Comparison of ENCODE assay signal across 30 cellular contexts in the genomic region with DNA sequence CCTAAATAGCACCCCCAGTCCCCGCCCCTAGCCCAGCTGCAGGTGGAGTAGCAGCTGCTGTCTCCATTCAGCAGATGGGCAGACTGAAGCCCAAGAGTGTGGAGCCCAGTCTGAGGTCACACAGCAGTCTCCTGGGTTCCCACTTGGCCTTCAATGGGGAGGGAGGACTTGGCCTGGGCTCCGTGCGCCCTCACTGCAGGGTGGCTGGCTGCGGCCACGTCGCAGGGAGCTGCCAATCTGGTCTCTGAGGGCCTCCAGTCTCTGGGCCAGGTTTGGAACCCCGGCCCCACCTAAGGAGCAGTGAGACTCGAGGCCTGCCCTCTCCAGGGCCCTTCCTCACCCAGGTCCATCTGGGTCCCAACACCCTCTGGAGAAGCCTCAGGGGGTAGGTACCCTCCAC. TPM values are rescaled to one million over a fixed set of nuclear protein-coding genes. Genes with fewer than 3 reads are reported as not detected.
DNase-seq lines count a peak whose midpoint lies in the region; ATAC-seq, FAIRE-seq and TF ChIP-seq lines count a peak whose summit lies in the region.
"Had no signal": no experiment of that assay in that cellular context is flagged by ENCODE, and none has a peak within 500 bp of the region (broad histone marks: within the 10 kb centered on the region; RNA-seq: fewer than 3 reads in every experiment).

No MANE protein-coding gene starts in this region.

- no peak overlapping the region for H3K4me2 ChIP-seq in osteoblast (ENCODE audit: insufficient read depth, low read length)
- H3K4me2 ChIP-seq: PC-9 had no signal

- H4K20me1 ChIP-seq in osteoblast (ENCODE audit: insufficient read depth, low read length): no peaks in the 10 kb centered on the region

- no peak for ATAC-seq in SK-N-SH treated with all-trans-retinoic acid at 6 μM for 48 hours

- no peaks in the 10 kb centered on the region for H3K36me3 ChIP-seq in osteoblast (ENCODE audit: insufficient read depth, low read length)
- H3K36me3 ChIP-seq: MG63 had no signal

- no peak overlapping the region for H3K27ac ChIP-seq in osteoblast (ENCODE audit: low read depth, low read length)
- H3K27ac ChIP-seq: PC-9 had no signal

- H3K9me3 ChIP-seq in osteoblast (ENCODE audit: low read depth, low read length): no peaks in the 10 kb centered on the region
- H3K9me3 ChIP-seq: BLaER1 treated with 17β-estradiol and CSF1 and Interleukin-3, amounts not matched to agents 10 nM and 100 nM; MG63 had no signal

- no peak for TF ChIP-seq CTCF in osteoblast (IDR thresholded peaks at IDR 0.05; ENCODE audit: extremely low read depth, low read depth, low read length)
- no peak for TF ChIP-seq CTCF in foreskin fibroblast (IDR thresholded peaks at IDR 0.05; ENCODE audit: low read depth, low read length)

- H3K4me3 ChIP-seq in osteoblast (ENCODE audit: insufficient read depth, low read length): no peak overlapping the region
- no peak overlapping the region for H3K4me3 ChIP-seq in foreskin fibroblast (ENCODE audit: low read depth in 1 of 2, low read length in 2 of 2)
- H3K4me3 ChIP-seq: BLaER1 treated with 17β-estradiol and CSF1 and Interleukin-3, amounts not matched to agents 10 nM and 100 nM; MG63; PC-9 had no signal

- no peak for FAIRE-seq in HTR-8/SVneo (lab: Jason Lieb, UNC)
- FAIRE-seq: GM12891 had no signal

- H3K27me3 ChIP-seq in osteoblast (ENCODE audit: insufficient read depth, low read length): peaks cover 17% of the 10 kb centered on the region
- H3K27me3 ChIP-seq: MG63 had no signal

- H2AFZ ChIP-seq in osteoblast (ENCODE audit: low read length): no peak overlapping the region
- H2AFZ ChIP-seq: PC-9 had no signal

- no peaks in the 10 kb centered on the region for H3K4me1 ChIP-seq in osteoblast (ENCODE audit: insufficient read depth, low read length)

- DNase-seq in activated CD8-positive, alpha-beta memory T cell treated with anti-CD3 and anti-CD28 coated beads, Interleukin-2, amount 50 U/mL, for 48 hours: peak; percentile 40
- DNase-seq in activated CD8-positive, alpha-beta memory T cell treated with anti-CD3 and anti-CD28 coated beads, Interleukin-2, amount 50 U/mL, for 4 hours: no peak
- DNase-seq in islet precursor cell (peak; percentile 46), osteoblast (ENCODE audit: insufficient read length, low spot score, missing footprints) (peak; percentile 31), occipital lobe (lab: John Stamatoyannopoulos, UW) (no peak), HTR-8/SVneo (ENCODE audit: insufficient read length, low spot score) (no peak), foreskin fibroblast (no peak)
- DNase-seq: COR-L47; DMS79; EL; GF-D8; GOT3; HCEC 1CT; IMR-90; KG1; MG63; NCI-H1105 treated with DMSO at 0.1 percent for 48 hours; NCI-H146; NCI-H1930; NCI-H2107; NCI-H524; NCI-H774; NK-92 treated with Interleukin-12 subunit alpha and Interleukin-12 subunit beta, amount 100 ng/mL, for 24 hours; PC-9; SHP77 had no signal

- no peaks in the 10 kb centered on the region for H3K79me2 ChIP-seq in osteoblast (ENCODE audit: insufficient read depth, low read length)

TF ChIP-seq in SK-N-SH treated with all-trans-retinoic acid at 6 μM for 48 hours, 23 proteins besides CTCF, POLR2A, EP300 and RAD21:
- TF ChIP-seq ZNF70 (CRISPR knock-in tag; IDR thresholded peaks at IDR 0.05) (no peak), BACH2 (CRISPR knock-in tag; IDR thresholded peaks at IDR 0.05; ENCODE audit: borderline replicate concordance) (no peak), PPARA (CRISPR knock-in tag; IDR thresholded peaks at IDR 0.05; ENCODE audit: borderline replicate concordance) (no peak), ISL1 (CRISPR knock-in tag; IDR thresholded peaks at IDR 0.05) (no peak)

RNA-seq across cellular contexts. Expression of gene KIF12, which starts 7.4 kb away (rescaled TPM):
- total RNA-seq in osteoblast: not detected in 2 replicates
- total RNA-seq in occipital lobe: 3.3 TPM
- total RNA-seq: CD4-positive, alpha-beta T cell; IMR-90; PC-9 had no signal

RNA-seq across cellular contexts. Expression of gene AMBP, which starts 13.6 kb away (rescaled TPM):
- not detected in 2 replicates for total RNA-seq in osteoblast
- 1.6 TPM for total RNA-seq in occipital lobe
- total RNA-seq: CD4-positive, alpha-beta T cell; IMR-90; PC-9; SK-MEL-5 had no signal

Comparison
In these comparisons a context has a peak if more than half of its experiments do, and no peak if none do; other contexts are left out.
1. DNase-seq: peak in activated CD8-positive, alpha-beta memory T cell treated with anti-CD3 and anti-CD28 coated beads, Interleukin-2, amount 50 U/mL, for 48 hours (single experiment), islet precursor cell (single experiment) and osteoblast (single experiment); none in activated CD8-positive, alpha-beta memory T cell treated with anti-CD3 and anti-CD28 coated beads, Interleukin-2, amount 50 U/mL, for 4 hours (single experiment), occipital lobe (single experiment), HTR-8/SVneo (single experiment) and foreskin fibroblast (0 of 2).